Comparison of ENCODE assay signal across 8 cellular contexts in genomic region chr19:14135985-14136508, GRCh38. TPM values are rescaled to one million over a fixed set of nuclear protein-coding genes. Genes with fewer than 3 reads are reported as not detected.
DNase-seq lines count a peak whose midpoint lies in the region; ATAC-seq and TF ChIP-seq lines count a peak whose summit lies in the region.

No MANE protein-coding gene starts in this region.

- peaks cover 27% of the 10 kb centered on the region for H3K4me1 Mint-ChIP-seq in mesothelial cell of epicardium

- peaks cover 17% of the 10 kb centered on the region for H3K36me3 ChIP-seq in HAP-1 (replicated peaks)

- H3K9me3 Mint-ChIP-seq in mesothelial cell of epicardium: no peaks in the 10 kb centered on the region

- DNase-seq in HAP-1 (ENCODE audit: low spot score in 2 of 2) (no peak), astrocyte of the spinal cord (ENCODE audit: low read depth, low spot score) (no peak), mesothelial cell of epicardium (ENCODE audit: low spot score in 2 of 2, unreplicated experiment in 2 of 2) (no peak), NCI-H187 treated with DMSO at 0.1 percent for 48 hours (lab: John Stamatoyannopoulos, UW) (no peak), NCI-H1417 (lab: John Stamatoyannopoulos, UW) (no peak)
- DNase-seq in activated CD4-positive, CD25-positive, alpha-beta regulatory T cell treated with anti-CD3 and anti-CD28 coated beads, Interleukin-2, amount 50 U/mL, for 72 hours: no peak

- TF ChIP-seq CTCF in 22Rv1 (IDR thresholded peaks at IDR 0.05) (no peak), astrocyte of the spinal cord (IDR thresholded peaks at IDR 0.05; ENCODE audit: low read depth, low read length) (no peak), mesothelial cell of epicardium (IDR thresholded peaks at IDR 0.05; ENCODE audit: unreplicated experiment) (no peak)

- H3K9me3 ChIP-seq in HAP-1: no peaks in the 10 kb centered on the region

- no peak for ATAC-seq in HG02884 (IDR thresholded peaks at IDR 0.05; ENCODE audit: unreplicated experiment)

- H3K27me3 ChIP-seq in HAP-1 (ENCODE audit: low read depth): no peaks in the 10 kb centered on the region

- H3K36me3 Mint-ChIP-seq in mesothelial cell of epicardium: no peaks in the 10 kb centered on the region

- H3K27me3 Mint-ChIP-seq in mesothelial cell of epicardium (ENCODE audit: low read depth): no peaks in the 10 kb centered on the region

- peaks cover 26% of the 10 kb centered on the region for H3K4me1 ChIP-seq in HAP-1

- peak overlapping the region; percentile 91 for H3K27ac ChIP-seq in 22Rv1

- H3K27ac Mint-ChIP-seq in mesothelial cell of epicardium: peak overlapping the region; percentile 86

- in situ Hi-C loops in HAP-1 (cut with MboI; ENCODE audit: low sequenced_read_pairs): no loop called here
- in situ Hi-C loops in astrocyte of the spinal cord (cut with HindIII; ENCODE audit: low sequenced_read_pairs): no loop called here

- H3K4me3 Mint-ChIP-seq in mesothelial cell of epicardium: peak overlapping the region; percentile 90

- peak overlapping the region; percentile 75 for H3K4me3 ChIP-seq in HAP-1
- peak overlapping the region; percentile 67 for H3K4me3 ChIP-seq in astrocyte of the spinal cord (ENCODE audit: low read depth, low read length)

RNA-seq across cellular contexts. Expression of gene ASF1B, which starts 0.3 kb away (rescaled TPM):
- total RNA-seq in mesothelial cell of epicardium: 6.3 to 8.9 TPM (median 8.4 TPM) in 3 replicates

RNA-seq across cellular contexts. Expression of gene PRKACA, which starts 18.5 kb away (rescaled TPM):
- total RNA-seq in mesothelial cell of epicardium: 80.9 to 87.7 TPM (median 82.9 TPM) in 3 replicates

RNA-seq across cellular contexts. Expression of gene SAMD1, which starts 45.5 kb away (rescaled TPM):
- 67.8 to 74.2 TPM (median 74.0 TPM) in 3 replicates for total RNA-seq in mesothelial cell of epicardium

RNA-seq across cellular contexts. Expression of gene C19orf67, which starts 50.5 kb away (rescaled TPM):
- 0.45 to 0.90 TPM (median 0.58 TPM) in 3 replicates for total RNA-seq in mesothelial cell of epicardium
